ENCODE assay signal across 21 cellular contexts in genomic region chr2:234051374-234052070, GRCh38. TPM values are rescaled to one million over a fixed set of nuclear protein-coding genes. Genes with fewer than 3 reads are reported as not detected.
"Had no signal": no experiment of that assay in that cellular context is flagged by ENCODE, and none has a peak within 500 bp of the region (broad histone marks: within the 10 kb centered on the region; RNA-seq: fewer than 3 reads in every experiment).

No MANE protein-coding gene starts in this region.

- H3K27me3 ChIP-seq: sigmoid colon, transverse colon had no signal

- H3K4me3 ChIP-seq: left ventricle myocardium inferior, psoas muscle, sigmoid colon, transverse colon had no signal

- H3K27ac ChIP-seq: left ventricle myocardium inferior, psoas muscle, sigmoid colon, transverse colon, VCaP had no signal

- H3K9me3 ChIP-seq: left ventricle myocardium inferior, psoas muscle, sigmoid colon, transverse colon had no signal

- H3K36me3 ChIP-seq: left ventricle myocardium inferior, sigmoid colon, transverse colon had no signal

- DNase-seq: activated CD4-positive, alpha-beta memory T cell treated with anti-CD3 and anti-CD28 coated beads, Interleukin-2, amount 10 ng/mL, durations not matched to agents 7 days and 5 days; activated CD8-positive, alpha-beta memory T cell treated with anti-CD3 and anti-CD28 coated beads, Interleukin-2, amount 50 U/mL, for 48 hours; activated naive CD4-positive, alpha-beta T cell treated with Interleukin-2 at 50 U/mL for 16 hours; amniotic stem cell; effector memory CD8-positive, alpha-beta T cell; foreskin melanocyte; head of caudate nucleus; left ventricle myocardium inferior; nephron progenitor cell; psoas muscle; sigmoid colon; stimulated activated CD4-positive, alpha-beta T cell treated with anti-CD3 and anti-CD28 coated beads, Interleukin-2, amount 100 ng/mL, for 24 hours; stimulated activated naive B cell treated with anti-CD40 and anti-IgM and Interleukin-4, amounts not matched to agents 10 μg/mL and 1 μg/mL and 100 μg/mL, for 72 hours; substantia nigra; T-cell; T1000; transverse colon had no signal

- H3K4me1 ChIP-seq: left ventricle myocardium inferior, psoas muscle, sigmoid colon, transverse colon had no signal

- ATAC-seq: effector memory CD8-positive, alpha-beta T cell; psoas muscle; stimulated activated naive B cell treated with anti-CD40 and anti-IgM and Interleukin-4, amounts not matched to agents 10 μg/mL and 1 μg/mL and 100 μg/mL, for 72 hours; T-cell had no signal

RNA-seq across cellular contexts. Expression of gene SPP2, which starts 1.0 kb away (rescaled TPM):
- total RNA-seq: activated CD4-positive, alpha-beta memory T cell treated with anti-CD3 and anti-CD28 coated beads, Interleukin-2, amount 10 ng/mL, durations not matched to agents 7 days and 5 days; left ventricle myocardium inferior; mesenteric fat pad; osteoblast; psoas muscle; sigmoid colon; T-cell; transverse colon had no signal
- polyA plus RNA-seq: esophagus, psoas muscle, sigmoid colon had no signal
